In genomic region chr1:202122639-202123335, GRCh38 we compare ENCODE assay signal across 8 cellular contexts. TPM values are rescaled to one million over a fixed set of nuclear protein-coding genes. Genes with fewer than 3 reads are reported as not detected.
A peak's percentile ranks its signal among the peaks of the same experiment; 100 is the strongest.
DNase-seq lines count a peak whose midpoint lies in the region; ATAC-seq and TF ChIP-seq lines count a peak whose summit lies in the region.

TSS of gene GPR37L1 (plus strand) at chr1:202122917. CDS start at chr1:202122964, 47 bp downstream.

- no peak within 1 kb of the TSS for H2BK15ac ChIP-seq in H9 (ENCODE audit: low read depth, low read length)

- no peak within 1 kb of the TSS for H3K4me2 ChIP-seq in H9 (ENCODE audit: insufficient read depth, insufficient read length, low read length)

- H3K9ac ChIP-seq in H9 (ENCODE audit: extremely low read depth, insufficient read length, low read length) = no peak within 1 kb of the TSS

- H3K27ac ChIP-seq in H9 (ENCODE audit: insufficient read length, low read depth, low read length) = no peak within 1 kb of the TSS
- H3K27ac ChIP-seq in VCaP = no peak within 1 kb of the TSS
- no peak within 1 kb of the TSS for H3K27ac ChIP-seq in left ventricle myocardium inferior (replicated peaks)

- H3K9me3 Mint-ChIP-seq in H9 = no peaks in the 10 kb centered on the region
- no peaks in the 10 kb centered on the region for H3K9me3 Mint-ChIP-seq in activated CD4-positive, alpha-beta T cell treated with anti-CD3 and anti-CD28 coated beads, Interleukin-2, amount 10 ng/mL, durations not matched to agents 24 days and 14 days

- H3K27me3 ChIP-seq in H9 (ENCODE audit: insufficient read depth, low read length) (no peaks in the 10 kb centered on the region), left ventricle myocardium inferior (ENCODE audit: low read depth) (no peaks in the 10 kb centered on the region)

- H3K18ac ChIP-seq in H9 (ENCODE audit: insufficient read length, low read depth, low read length) = no peak within 1 kb of the TSS

- H2BK20ac ChIP-seq in H9 (ENCODE audit: low read depth, low read length, poor library complexity, severe bottlenecking) = no peak within 1 kb of the TSS

- DNase-seq in H9 (peak; percentile 92), left ventricle myocardium inferior (no peak), renal cortical epithelial cell (ENCODE audit: low read depth) (peak; percentile 54), RPMI8226 (no peak)
- no peak for DNase-seq in activated CD4-positive, alpha-beta T cell treated with anti-CD3 and anti-CD28 coated beads, Interleukin-2, amount 10 ng/mL, durations not matched to agents 24 days and 14 days
- no peak for DNase-seq in effector CD4-positive, alpha-beta T cell

- no peak within 1 kb of the TSS for H3K4me3 Mint-ChIP-seq in H9
- H3K4me3 Mint-ChIP-seq in activated CD4-positive, alpha-beta T cell treated with anti-CD3 and anti-CD28 coated beads, Interleukin-2, amount 10 ng/mL, durations not matched to agents 24 days and 14 days = no peak within 1 kb of the TSS

- H2BK12ac ChIP-seq in H9 (ENCODE audit: insufficient read length, low read depth, low read length) = no peak within 1 kb of the TSS

- no peak within 1 kb of the TSS for H4K91ac ChIP-seq in H9 (ENCODE audit: insufficient read length, low read depth, low read length)

- no peaks in the 10 kb centered on the region for H3K79me2 ChIP-seq in H9 (ENCODE audit: insufficient read depth, low read length)

- H3K14ac ChIP-seq in H9 (ENCODE audit: insufficient read depth, low read length) = no peak within 1 kb of the TSS; the same call in 1 of the 2 replicates

- no peak within 1 kb of the TSS for H3T11ph ChIP-seq in H9 (ENCODE audit: low read length)

- no peaks in the 10 kb centered on the region for H3K36me3 Mint-ChIP-seq in H9 (ENCODE audit: insufficient read depth in 1 of 3, low read depth in 3 of 3)
- H3K36me3 Mint-ChIP-seq in activated CD4-positive, alpha-beta T cell treated with anti-CD3 and anti-CD28 coated beads, Interleukin-2, amount 10 ng/mL, durations not matched to agents 24 days and 14 days (ENCODE audit: low read depth) = no peaks in the 10 kb centered on the region

- no peak within 1 kb of the TSS for H2BK5ac ChIP-seq in H9 (ENCODE audit: insufficient read length, low read length)

- TF ChIP-seq CTCF in H9 (conservative IDR thresholded peaks at IDR 0.05) (peak; percentile 70), VCaP (conservative IDR thresholded peaks at IDR 0.05) (peak; percentile 67), left ventricle myocardium inferior (IDR thresholded peaks at IDR 0.05; ENCODE audit: borderline replicate concordance) (peak; percentile 62)

- WGBS in H9 (ENCODE audit: extremely low coverage, insufficient read length, low lambda C conversion rate) = no CpG with 5 or more reads among the region's 19 CpGs

- H4K5ac ChIP-seq in H9 (ENCODE audit: insufficient read length, low read depth, low read length) = no peak within 1 kb of the TSS

- H3K79me1 ChIP-seq in H9 (ENCODE audit: insufficient read depth, low read depth, low read length, poor library complexity, severe bottlenecking) = no peaks in the 10 kb centered on the region

- H3K27ac Mint-ChIP-seq in H9 = peak within 1 kb of the TSS in 1 of 3 experiments; percentile 53; a peak in 3 of 7 replicates
- no peak within 1 kb of the TSS for H3K27ac Mint-ChIP-seq in activated CD4-positive, alpha-beta T cell treated with anti-CD3 and anti-CD28 coated beads, Interleukin-2, amount 10 ng/mL, durations not matched to agents 24 days and 14 days

- no peaks in the 10 kb centered on the region for H3K36me3 ChIP-seq in left ventricle myocardium inferior

- H3K4ac ChIP-seq in H9 (ENCODE audit: low read depth, low read length) = no peak within 1 kb of the TSS

- H3K9me3 ChIP-seq in H9 (ENCODE audit: control insufficient read depth, low read depth, low read length) (no peaks in the 10 kb centered on the region), left ventricle myocardium inferior (replicated peaks) (no peaks in the 10 kb centered on the region)

- no peaks in the 10 kb centered on the region for H3K23me2 ChIP-seq in H9 (ENCODE audit: insufficient read length, low read depth, low read length, poor library complexity, severe bottlenecking)

- no peak within 1 kb of the TSS for H3K23ac ChIP-seq in H9 (ENCODE audit: insufficient read length, low read depth, low read length)

- no peak within 1 kb of the TSS for H3K56ac ChIP-seq in H9 (ENCODE audit: insufficient read length, low read depth, low read length)

- no peak within 1 kb of the TSS for H2AFZ ChIP-seq in H9 (ENCODE audit: low read length)

- H4K8ac ChIP-seq in H9 (replicated peaks; ENCODE audit: insufficient read length, low read depth, low read length) = no peak within 1 kb of the TSS

- H3K4me1 ChIP-seq in H9 (ENCODE audit: insufficient read depth, low read length) (0 out of 2 replicates have a peak, but pooled peaks cover 4% of the 10 kb centered on the region), left ventricle myocardium inferior (peaks cover 4% of the 10 kb centered on the region)

- H3K4me3 ChIP-seq in left ventricle myocardium inferior = no peak within 1 kb of the TSS

- H2AK5ac ChIP-seq in H9 (ENCODE audit: insufficient read length, low read length) = no peak within 1 kb of the TSS

- intact Hi-C loops in left ventricle myocardium inferior (cut with micrococcal nuclease) = no loop called here
- intact Hi-C loops in activated CD4-positive, alpha-beta T cell treated with anti-CD3 and anti-CD28 coated beads, Interleukin-2, amount 10 ng/mL, durations not matched to agents 24 days and 14 days (cut with micrococcal nuclease) = no loop called here

- no peak within 1 kb of the TSS for H2BK120ac ChIP-seq in H9 (ENCODE audit: low read depth, low read length, poor library complexity, severe bottlenecking)

- ATAC-seq in GM21515 (IDR thresholded peaks at IDR 0.05; ENCODE audit: unreplicated experiment) = no peak

- H3K27me3 Mint-ChIP-seq in H9 (ENCODE audit: low read depth) = peaks cover 9% of the 10 kb centered on the region
- peaks cover 7% of the 10 kb centered on the region for H3K27me3 Mint-ChIP-seq in activated CD4-positive, alpha-beta T cell treated with anti-CD3 and anti-CD28 coated beads, Interleukin-2, amount 10 ng/mL, durations not matched to agents 24 days and 14 days

- H3K4me1 Mint-ChIP-seq in H9 = peaks cover 14 to 16% of the 10 kb centered on the region in 2 experiments
- H3K4me1 Mint-ChIP-seq in activated CD4-positive, alpha-beta T cell treated with anti-CD3 and anti-CD28 coated beads, Interleukin-2, amount 10 ng/mL, durations not matched to agents 24 days and 14 days = no peaks in the 10 kb centered on the region

- no peaks in the 10 kb centered on the region for H4K20me1 ChIP-seq in H9 (ENCODE audit: control insufficient read depth, insufficient read depth, insufficient read length)

RNA-seq across cellular contexts. Expression of gene GPR37L1, which starts in this region (rescaled TPM):
- total RNA-seq in H9 (2021) (0.11 TPM in 2 replicates), left ventricle myocardium inferior (0.05 TPM), renal cortical epithelial cell (0.15 and 0.35 TPM in 2 replicates)
- not detected in 2 replicates for total RNA-seq in activated CD4-positive, alpha-beta T cell treated with anti-CD3 and anti-CD28 coated beads, Interleukin-2, amount 10 ng/mL, durations not matched to agents 24 days and 14 days

Comparison
In these comparisons a context has a peak if more than half of its experiments do, and no peak if none do; other contexts are left out.
1. Peak in DNase-seq in H9; RNA of the gene not detected or under 1 TPM.
2. Peak in DNase-seq in renal cortical epithelial cell; RNA of the gene not detected or under 1 TPM.